ENCODE assay signal across 14 cellular contexts in genomic region chr15:70171224-70171886, GRCh38.
"Had no signal": no experiment of that assay in that cellular context is flagged by ENCODE, and none has a peak within 500 bp of the region (broad histone marks: within the 10 kb centered on the region; RNA-seq: fewer than 3 reads in every experiment).

No MANE protein-coding gene starts in this region.

- H3K9me3 Mint-ChIP-seq: naive B cell had no signal

- H3K27me3 Mint-ChIP-seq: activated naive CD8-positive, alpha-beta T cell had no signal

- DNase-seq: activated CD4-positive, alpha-beta T cell treated with anti-CD3 and anti-CD28 coated beads, Interleukin-2, amount 50 U/mL, for 4 hours; activated gamma-delta T cell; activated T-cell treated with anti-CD3 and anti-CD28 coated beads, Interleukin-2, amount 50 U/mL, for 48 hours; effector CD4-positive, alpha-beta T cell; hippocampal formation; kidney glomerular epithelial cell; lower lobe of right lung; naive B cell; stimulated activated CD4-positive, alpha-beta T cell treated with anti-CD3 and anti-CD28 coated beads, Interleukin-4, amount 100 ng/mL, for 1 hour; stimulated activated CD8-positive, alpha-beta memory T cell treated with anti-CD3 and anti-CD28 coated beads, Interleukin-4, amount 100 ng/mL, for 48 hours; stimulated activated naive CD8-positive, alpha-beta T cell treated with anti-CD3 and anti-CD28 coated beads, Interleukin-15, Interleukin-2, amounts not matched to agents 100 U/mL and 50 U/mL, for 24 hours had no signal

- H3K36me3 Mint-ChIP-seq: activated naive CD8-positive, alpha-beta T cell; naive B cell had no signal

- H3K27ac Mint-ChIP-seq: activated naive CD8-positive, alpha-beta T cell had no signal

- ATAC-seq: activated CD4-positive, CD25-positive, alpha-beta regulatory T cell treated with anti-CD3 and anti-CD28 coated beads, Interleukin-2, amount 50 U/mL, for 24 hours; stimulated activated naive CD8-positive, alpha-beta T cell treated with anti-CD3 and anti-CD28 coated beads, Interleukin-15, Interleukin-2, amounts not matched to agents 100 U/mL and 50 U/mL, for 24 hours; upper lobe of right lung had no signal

- H3K4me3 Mint-ChIP-seq: activated naive CD8-positive, alpha-beta T cell; naive B cell had no signal
